Comparison of ENCODE assay signal across 1 cellular context in the genomic region with DNA sequence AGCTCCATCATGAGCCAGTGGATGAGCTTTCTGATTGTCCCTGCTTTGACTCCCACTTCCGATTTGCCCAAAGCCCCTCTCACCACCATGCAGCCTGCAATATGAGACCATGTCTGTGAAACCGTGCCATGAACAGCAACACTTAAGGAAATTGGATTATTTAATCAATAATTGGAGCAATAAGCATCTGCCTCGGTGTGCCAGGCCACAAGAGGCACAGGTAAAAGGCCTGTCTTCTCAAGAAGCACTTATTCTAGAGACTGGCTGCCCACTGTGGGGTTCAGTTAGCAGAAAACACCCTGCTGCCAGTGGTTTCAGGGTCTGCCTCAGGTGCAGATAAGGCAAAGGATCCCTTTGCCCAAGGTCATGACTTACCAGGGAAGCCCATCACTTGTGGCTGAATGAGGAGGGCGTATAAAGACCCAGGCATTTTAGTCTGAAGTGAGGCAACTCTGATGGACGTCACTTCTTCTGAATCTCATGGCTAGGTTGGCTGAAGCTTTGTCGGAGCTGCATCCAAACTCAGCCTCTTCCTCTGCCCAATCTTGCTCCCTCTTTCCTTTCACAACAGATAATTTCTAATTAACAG.
TF ChIP-seq lines count a peak whose summit lies in the region.

No MANE protein-coding gene starts in this region.

TF ChIP-seq in GM23338, 12 proteins besides CTCF, POLR2A, EP300 and RAD21 (continued from another document):
- TF ChIP-seq, protein P1, sequence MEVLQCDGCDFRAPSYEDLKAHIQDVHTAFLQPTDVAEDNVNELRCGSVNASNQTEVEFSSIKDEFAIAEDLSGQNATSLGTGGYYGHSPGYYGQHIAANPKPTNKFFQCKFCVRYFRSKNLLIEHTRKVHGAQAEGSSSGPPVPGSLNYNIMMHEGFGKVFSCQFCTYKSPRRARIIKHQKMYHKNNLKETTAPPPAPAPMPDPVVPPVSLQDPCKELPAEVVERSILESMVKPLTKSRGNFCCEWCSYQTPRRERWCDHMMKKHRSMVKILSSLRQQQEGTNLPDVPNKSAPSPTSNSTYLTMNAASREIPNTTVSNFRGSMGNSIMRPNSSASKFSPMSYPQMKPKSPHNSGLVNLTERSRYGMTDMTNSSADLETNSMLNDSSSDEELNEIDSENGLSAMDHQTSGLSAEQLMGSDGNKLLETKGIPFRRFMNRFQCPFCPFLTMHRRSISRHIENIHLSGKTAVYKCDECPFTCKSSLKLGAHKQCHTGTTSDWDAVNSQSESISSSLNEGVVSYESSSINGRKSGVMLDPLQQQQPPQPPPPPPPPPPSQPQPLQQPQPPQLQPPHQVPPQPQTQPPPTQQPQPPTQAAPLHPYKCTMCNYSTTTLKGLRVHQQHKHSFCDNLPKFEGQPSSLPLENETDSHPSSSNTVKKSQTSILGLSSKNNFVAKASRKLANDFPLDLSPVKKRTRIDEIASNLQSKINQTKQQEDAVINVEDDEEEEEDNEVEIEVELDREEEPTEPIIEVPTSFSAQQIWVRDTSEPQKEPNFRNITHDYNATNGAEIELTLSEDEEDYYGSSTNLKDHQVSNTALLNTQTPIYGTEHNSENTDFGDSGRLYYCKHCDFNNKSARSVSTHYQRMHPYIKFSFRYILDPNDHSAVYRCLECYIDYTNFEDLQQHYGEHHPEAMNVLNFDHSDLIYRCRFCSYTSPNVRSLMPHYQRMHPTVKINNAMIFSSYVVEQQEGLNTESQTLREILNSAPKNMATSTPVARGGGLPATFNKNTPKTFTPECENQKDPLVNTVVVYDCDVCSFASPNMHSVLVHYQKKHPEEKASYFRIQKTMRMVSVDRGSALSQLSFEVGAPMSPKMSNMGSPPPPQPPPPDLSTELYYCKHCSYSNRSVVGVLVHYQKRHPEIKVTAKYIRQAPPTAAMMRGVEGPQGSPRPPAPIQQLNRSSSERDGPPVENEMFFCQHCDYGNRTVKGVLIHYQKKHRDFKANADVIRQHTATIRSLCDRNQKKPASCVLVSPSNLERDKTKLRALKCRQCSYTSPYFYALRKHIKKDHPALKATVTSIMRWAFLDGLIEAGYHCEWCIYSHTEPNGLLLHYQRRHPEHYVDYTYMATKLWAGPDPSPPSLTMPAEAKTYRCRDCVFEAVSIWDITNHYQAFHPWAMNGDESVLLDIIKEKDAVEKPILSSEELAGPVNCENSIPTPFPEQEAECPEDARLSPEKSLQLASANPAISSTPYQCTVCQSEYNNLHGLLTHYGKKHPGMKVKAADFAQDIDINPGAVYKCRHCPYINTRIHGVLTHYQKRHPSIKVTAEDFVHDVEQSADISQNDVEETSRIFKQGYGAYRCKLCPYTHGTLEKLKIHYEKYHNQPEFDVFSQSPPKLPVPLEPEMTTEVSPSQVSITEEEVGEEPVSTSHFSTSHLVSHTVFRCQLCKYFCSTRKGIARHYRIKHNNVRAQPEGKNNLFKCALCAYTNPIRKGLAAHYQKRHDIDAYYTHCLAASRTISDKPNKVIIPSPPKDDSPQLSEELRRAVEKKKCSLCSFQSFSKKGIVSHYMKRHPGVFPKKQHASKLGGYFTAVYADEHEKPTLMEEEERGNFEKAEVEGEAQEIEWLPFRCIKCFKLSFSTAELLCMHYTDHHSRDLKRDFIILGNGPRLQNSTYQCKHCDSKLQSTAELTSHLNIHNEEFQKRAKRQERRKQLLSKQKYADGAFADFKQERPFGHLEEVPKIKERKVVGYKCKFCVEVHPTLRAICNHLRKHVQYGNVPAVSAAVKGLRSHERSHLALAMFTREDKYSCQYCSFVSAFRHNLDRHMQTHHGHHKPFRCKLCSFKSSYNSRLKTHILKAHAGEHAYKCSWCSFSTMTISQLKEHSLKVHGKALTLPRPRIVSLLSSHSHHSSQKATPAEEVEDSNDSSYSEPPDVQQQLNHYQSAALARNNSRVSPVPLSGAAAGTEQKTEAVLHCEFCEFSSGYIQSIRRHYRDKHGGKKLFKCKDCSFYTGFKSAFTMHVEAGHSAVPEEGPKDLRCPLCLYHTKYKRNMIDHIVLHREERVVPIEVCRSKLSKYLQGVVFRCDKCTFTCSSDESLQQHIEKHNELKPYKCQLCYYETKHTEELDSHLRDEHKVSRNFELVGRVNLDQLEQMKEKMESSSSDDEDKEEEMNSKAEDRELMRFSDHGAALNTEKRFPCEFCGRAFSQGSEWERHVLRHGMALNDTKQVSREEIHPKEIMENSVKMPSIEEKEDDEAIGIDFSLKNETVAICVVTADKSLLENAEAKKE (CRISPR knock-in tag; IDR thresholded peaks at IDR 0.05): no peak
- TF ChIP-seq JUNB (IDR thresholded peaks at IDR 0.05; ENCODE audit: unreplicated experiment) (no peak), POLR2AphosphoS5 (IDR thresholded peaks at IDR 0.05; ENCODE audit: low read depth) (no peak), CREB1 (CRISPR knock-in tag; IDR thresholded peaks at IDR 0.05; ENCODE audit: low read depth) (no peak), ZNF114 (CRISPR knock-in tag; IDR thresholded peaks at IDR 0.05) (no peak), EZH2 (IDR thresholded peaks at IDR 0.05; ENCODE audit: low read depth, unreplicated experiment) (no peak), ZNF331 (CRISPR knock-in tag; IDR thresholded peaks at IDR 0.05; ENCODE audit: low read depth) (no peak), NANOG (IDR thresholded peaks at IDR 0.05; ENCODE audit: borderline replicate concordance) (no peak)
- TF ChIP-seq, protein P2, sequence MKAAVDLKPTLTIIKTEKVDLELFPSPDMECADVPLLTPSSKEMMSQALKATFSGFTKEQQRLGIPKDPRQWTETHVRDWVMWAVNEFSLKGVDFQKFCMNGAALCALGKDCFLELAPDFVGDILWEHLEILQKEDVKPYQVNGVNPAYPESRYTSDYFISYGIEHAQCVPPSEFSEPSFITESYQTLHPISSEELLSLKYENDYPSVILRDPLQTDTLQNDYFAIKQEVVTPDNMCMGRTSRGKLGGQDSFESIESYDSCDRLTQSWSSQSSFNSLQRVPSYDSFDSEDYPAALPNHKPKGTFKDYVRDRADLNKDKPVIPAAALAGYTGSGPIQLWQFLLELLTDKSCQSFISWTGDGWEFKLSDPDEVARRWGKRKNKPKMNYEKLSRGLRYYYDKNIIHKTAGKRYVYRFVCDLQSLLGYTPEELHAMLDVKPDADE (IDR thresholded peaks at IDR 0.05): no peak
- TF ChIP-seq, protein P3, sequence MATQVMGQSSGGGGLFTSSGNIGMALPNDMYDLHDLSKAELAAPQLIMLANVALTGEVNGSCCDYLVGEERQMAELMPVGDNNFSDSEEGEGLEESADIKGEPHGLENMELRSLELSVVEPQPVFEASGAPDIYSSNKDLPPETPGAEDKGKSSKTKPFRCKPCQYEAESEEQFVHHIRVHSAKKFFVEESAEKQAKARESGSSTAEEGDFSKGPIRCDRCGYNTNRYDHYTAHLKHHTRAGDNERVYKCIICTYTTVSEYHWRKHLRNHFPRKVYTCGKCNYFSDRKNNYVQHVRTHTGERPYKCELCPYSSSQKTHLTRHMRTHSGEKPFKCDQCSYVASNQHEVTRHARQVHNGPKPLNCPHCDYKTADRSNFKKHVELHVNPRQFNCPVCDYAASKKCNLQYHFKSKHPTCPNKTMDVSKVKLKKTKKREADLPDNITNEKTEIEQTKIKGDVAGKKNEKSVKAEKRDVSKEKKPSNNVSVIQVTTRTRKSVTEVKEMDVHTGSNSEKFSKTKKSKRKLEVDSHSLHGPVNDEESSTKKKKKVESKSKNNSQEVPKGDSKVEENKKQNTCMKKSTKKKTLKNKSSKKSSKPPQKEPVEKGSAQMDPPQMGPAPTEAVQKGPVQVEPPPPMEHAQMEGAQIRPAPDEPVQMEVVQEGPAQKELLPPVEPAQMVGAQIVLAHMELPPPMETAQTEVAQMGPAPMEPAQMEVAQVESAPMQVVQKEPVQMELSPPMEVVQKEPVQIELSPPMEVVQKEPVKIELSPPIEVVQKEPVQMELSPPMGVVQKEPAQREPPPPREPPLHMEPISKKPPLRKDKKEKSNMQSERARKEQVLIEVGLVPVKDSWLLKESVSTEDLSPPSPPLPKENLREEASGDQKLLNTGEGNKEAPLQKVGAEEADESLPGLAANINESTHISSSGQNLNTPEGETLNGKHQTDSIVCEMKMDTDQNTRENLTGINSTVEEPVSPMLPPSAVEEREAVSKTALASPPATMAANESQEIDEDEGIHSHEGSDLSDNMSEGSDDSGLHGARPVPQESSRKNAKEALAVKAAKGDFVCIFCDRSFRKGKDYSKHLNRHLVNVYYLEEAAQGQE (IDR thresholded peaks at IDR 0.05; ENCODE audit: unreplicated experiment): no peak
TF ChIP-seq in GM23338: peak in this region for 0.
